Comparison of ENCODE assay signal across 1 cellular context in the genomic region with DNA sequence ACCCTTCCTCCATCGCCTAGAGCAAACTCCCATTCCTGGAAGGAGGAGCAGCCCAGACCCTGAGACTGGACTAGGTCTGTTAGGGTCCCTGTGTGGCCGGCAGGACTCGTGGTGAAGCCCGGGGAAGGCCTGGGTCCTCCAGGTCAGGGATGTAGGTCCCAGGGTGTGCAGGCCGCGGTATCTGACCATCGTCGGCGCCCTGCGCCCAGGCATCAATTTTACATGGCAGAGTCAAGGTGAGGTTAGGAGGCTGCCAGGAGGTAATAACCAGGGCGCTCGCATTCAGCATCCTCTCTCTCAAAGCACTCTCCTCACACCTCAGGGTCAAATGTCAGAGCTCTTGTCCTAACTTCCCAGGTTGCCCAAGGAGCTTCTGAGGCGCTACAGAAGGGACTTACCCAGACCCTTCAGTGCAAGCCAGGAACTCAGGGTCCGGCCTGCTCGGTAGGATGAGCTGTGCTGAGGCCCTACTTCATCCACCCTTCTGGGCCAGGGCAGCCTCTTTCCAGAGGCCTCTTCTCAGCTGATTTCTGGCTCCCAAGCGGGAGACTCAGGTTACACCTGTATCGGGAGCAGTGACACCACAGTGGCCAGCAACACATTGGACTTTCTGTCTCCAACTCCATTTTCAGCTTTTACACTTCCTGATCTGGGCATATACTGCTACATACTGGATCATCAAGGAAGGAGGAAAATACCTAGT.
TF ChIP-seq lines count a peak whose summit lies in the region.

No MANE protein-coding gene starts in this region.

TF ChIP-seq in HepG2, 621 proteins besides CTCF, POLR2A, EP300 and RAD21 (continued from another document and continues in another):
- TF ChIP-seq ZNF101 (CRISPR knock-in tag; IDR thresholded peaks at IDR 0.05; ENCODE audit: borderline replicate concordance, low read depth) (peak; percentile 70; the same call in 1 of the 2 replicates), CHCHD3 (CRISPR knock-in tag; IDR thresholded peaks at IDR 0.05) (no peak), ZNF326 (CRISPR knock-in tag; IDR thresholded peaks at IDR 0.05; ENCODE audit: borderline replicate concordance) (peak; percentile 94; the same call in 1 of the 2 replicates), POLR2AphosphoS5 (IDR thresholded peaks at IDR 0.05; ENCODE audit: low read depth, low read length) (peak; percentile 16), SMARCE1 (IDR thresholded peaks at IDR 0.05; ENCODE audit: borderline replicate concordance) (no peak), ZNF34 (CRISPR knock-in tag; IDR thresholded peaks at IDR 0.05; ENCODE audit: borderline replicate concordance) (peak; percentile 84), LCORL (IDR thresholded peaks at IDR 0.05) (no peak), LCORL (CRISPR knock-in tag; IDR thresholded peaks at IDR 0.05) (peak; percentile 5; the same call in 1 of the 2 replicates), RELA (CRISPR knock-in tag; IDR thresholded peaks at IDR 0.05) (peak; percentile 59; the same call in 1 of the 2 replicates), ZNF556 (CRISPR knock-in tag; IDR thresholded peaks at IDR 0.05; ENCODE audit: borderline replicate concordance) (peak; percentile 15; the same call in 1 of the 2 replicates), ZNF878 (CRISPR knock-in tag; IDR thresholded peaks at IDR 0.05) (peak; percentile 63; the same call in 1 of the 2 replicates), RBM39 (IDR thresholded peaks at IDR 0.05; ENCODE audit: low read depth, low read length, poor library complexity, severe bottlenecking) (peak; percentile 38), ZNF737 (CRISPR knock-in tag; IDR thresholded peaks at IDR 0.05; ENCODE audit: borderline replicate concordance) (0 out of 2 replicates have a peak, but pooled peaks have one; percentile 12), ZNF530 (CRISPR knock-in tag; IDR thresholded peaks at IDR 0.05; ENCODE audit: low read depth) (no peak), RARA (CRISPR knock-in tag; IDR thresholded peaks at IDR 0.05) (0 out of 2 replicates have a peak, but pooled peaks have one; percentile 33), ZNF446 (CRISPR knock-in tag; IDR thresholded peaks at IDR 0.05) (peak; percentile 9; the same call in 1 of the 2 replicates), ZBTB20 (CRISPR knock-in tag; IDR thresholded peaks at IDR 0.05; ENCODE audit: borderline replicate concordance, low read depth) (0 out of 2 replicates have a peak, but pooled peaks have one; percentile 1), NR2F2 (IDR thresholded peaks at IDR 0.05; ENCODE audit: borderline replicate concordance, low read depth) (peak; percentile 64; the same call in 1 of the 2 replicates), ZNF383 (CRISPR knock-in tag; IDR thresholded peaks at IDR 0.05; ENCODE audit: borderline replicate concordance) (0 out of 2 replicates have a peak, but pooled peaks have one; percentile 46), ONECUT2 (CRISPR knock-in tag; IDR thresholded peaks at IDR 0.05) (peak; percentile 31; the same call in 1 of the 2 replicates), NCOA5 (CRISPR knock-in tag; IDR thresholded peaks at IDR 0.05) (no peak), ZNF572 (CRISPR knock-in tag; IDR thresholded peaks at IDR 0.05) (peak; percentile 39; the same call in 1 of the 2 replicates), TSC22D2 (CRISPR knock-in tag; IDR thresholded peaks at IDR 0.05; ENCODE audit: borderline replicate concordance) (no peak), IRF2 (CRISPR knock-in tag; IDR thresholded peaks at IDR 0.05) (peak; percentile 37; the same call in 1 of the 2 replicates), GTF2F1 (IDR thresholded peaks at IDR 0.05; ENCODE audit: low read length) (no peak), MXI1 (IDR thresholded peaks at IDR 0.05; ENCODE audit: borderline replicate concordance, low read depth, low read length) (no peak), ZBTB21 (CRISPR knock-in tag; IDR thresholded peaks at IDR 0.05) (no peak), PLRG1 (conservative IDR thresholded peaks at IDR 0.05) (no peak), SRSF4 (IDR thresholded peaks at IDR 0.05; ENCODE audit: low read depth, low read length, poor library complexity, severe bottlenecking) (no peak), KLF11 (CRISPR knock-in tag; IDR thresholded peaks at IDR 0.05) (no peak), SSRP1 (CRISPR knock-in tag; IDR thresholded peaks at IDR 0.05) (peak; percentile 86), ARID2 (CRISPR knock-in tag; IDR thresholded peaks at IDR 0.05; ENCODE audit: borderline replicate concordance) (peak; percentile 86), SIN3A (IDR thresholded peaks at IDR 0.05; ENCODE audit: borderline replicate concordance, low read depth, low read length) (peak; percentile 91), EEA1 (CRISPR knock-in tag; IDR thresholded peaks at IDR 0.05; ENCODE audit: borderline replicate concordance) (no peak), ZNF720 (CRISPR knock-in tag; IDR thresholded peaks at IDR 0.05) (no peak), ZNF629 (CRISPR knock-in tag; conservative IDR thresholded peaks at IDR 0.05) (peak; percentile 59), TBX2 (CRISPR knock-in tag; IDR thresholded peaks at IDR 0.05; ENCODE audit: borderline replicate concordance) (no peak; the same call in 1 of the 2 replicates), ZNF761 (CRISPR knock-in tag; conservative IDR thresholded peaks at IDR 0.05) (peak; percentile 44; the same call in 1 of the 2 replicates), KDM5B (CRISPR knock-in tag; IDR thresholded peaks at IDR 0.05; ENCODE audit: borderline replicate concordance) (peak; percentile 61; the same call in 1 of the 2 replicates), RXRA (CRISPR knock-in tag; IDR thresholded peaks at IDR 0.05) (0 out of 2 replicates have a peak, but pooled peaks have one; percentile 19), MEIS2 (CRISPR knock-in tag; IDR thresholded peaks at IDR 0.05) (no peak), ATRX (CRISPR knock-in tag; IDR thresholded peaks at IDR 0.05; ENCODE audit: borderline replicate concordance) (0 out of 2 replicates have a peak, but pooled peaks have one; percentile 25), ZNF256 (CRISPR knock-in tag; conservative IDR thresholded peaks at IDR 0.05) (0 out of 2 replicates have a peak, but pooled peaks have one; percentile 33)
- TF ChIP-seq, protein P1, sequence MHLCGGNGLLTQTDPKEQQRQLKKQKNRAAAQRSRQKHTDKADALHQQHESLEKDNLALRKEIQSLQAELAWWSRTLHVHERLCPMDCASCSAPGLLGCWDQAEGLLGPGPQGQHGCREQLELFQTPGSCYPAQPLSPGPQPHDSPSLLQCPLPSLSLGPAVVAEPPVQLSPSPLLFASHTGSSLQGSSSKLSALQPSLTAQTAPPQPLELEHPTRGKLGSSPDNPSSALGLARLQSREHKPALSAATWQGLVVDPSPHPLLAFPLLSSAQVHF (CRISPR knock-in tag; IDR thresholded peaks at IDR 0.05), result no peak
- TF ChIP-seq, protein P2, sequence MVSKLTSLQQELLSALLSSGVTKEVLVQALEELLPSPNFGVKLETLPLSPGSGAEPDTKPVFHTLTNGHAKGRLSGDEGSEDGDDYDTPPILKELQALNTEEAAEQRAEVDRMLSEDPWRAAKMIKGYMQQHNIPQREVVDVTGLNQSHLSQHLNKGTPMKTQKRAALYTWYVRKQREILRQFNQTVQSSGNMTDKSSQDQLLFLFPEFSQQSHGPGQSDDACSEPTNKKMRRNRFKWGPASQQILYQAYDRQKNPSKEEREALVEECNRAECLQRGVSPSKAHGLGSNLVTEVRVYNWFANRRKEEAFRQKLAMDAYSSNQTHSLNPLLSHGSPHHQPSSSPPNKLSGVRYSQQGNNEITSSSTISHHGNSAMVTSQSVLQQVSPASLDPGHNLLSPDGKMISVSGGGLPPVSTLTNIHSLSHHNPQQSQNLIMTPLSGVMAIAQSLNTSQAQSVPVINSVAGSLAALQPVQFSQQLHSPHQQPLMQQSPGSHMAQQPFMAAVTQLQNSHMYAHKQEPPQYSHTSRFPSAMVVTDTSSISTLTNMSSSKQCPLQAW (CRISPR knock-in tag; IDR thresholded peaks at IDR 0.05), result 0 out of 2 replicates have a peak, but pooled peaks have one; percentile 34
- TF ChIP-seq, protein P3, sequence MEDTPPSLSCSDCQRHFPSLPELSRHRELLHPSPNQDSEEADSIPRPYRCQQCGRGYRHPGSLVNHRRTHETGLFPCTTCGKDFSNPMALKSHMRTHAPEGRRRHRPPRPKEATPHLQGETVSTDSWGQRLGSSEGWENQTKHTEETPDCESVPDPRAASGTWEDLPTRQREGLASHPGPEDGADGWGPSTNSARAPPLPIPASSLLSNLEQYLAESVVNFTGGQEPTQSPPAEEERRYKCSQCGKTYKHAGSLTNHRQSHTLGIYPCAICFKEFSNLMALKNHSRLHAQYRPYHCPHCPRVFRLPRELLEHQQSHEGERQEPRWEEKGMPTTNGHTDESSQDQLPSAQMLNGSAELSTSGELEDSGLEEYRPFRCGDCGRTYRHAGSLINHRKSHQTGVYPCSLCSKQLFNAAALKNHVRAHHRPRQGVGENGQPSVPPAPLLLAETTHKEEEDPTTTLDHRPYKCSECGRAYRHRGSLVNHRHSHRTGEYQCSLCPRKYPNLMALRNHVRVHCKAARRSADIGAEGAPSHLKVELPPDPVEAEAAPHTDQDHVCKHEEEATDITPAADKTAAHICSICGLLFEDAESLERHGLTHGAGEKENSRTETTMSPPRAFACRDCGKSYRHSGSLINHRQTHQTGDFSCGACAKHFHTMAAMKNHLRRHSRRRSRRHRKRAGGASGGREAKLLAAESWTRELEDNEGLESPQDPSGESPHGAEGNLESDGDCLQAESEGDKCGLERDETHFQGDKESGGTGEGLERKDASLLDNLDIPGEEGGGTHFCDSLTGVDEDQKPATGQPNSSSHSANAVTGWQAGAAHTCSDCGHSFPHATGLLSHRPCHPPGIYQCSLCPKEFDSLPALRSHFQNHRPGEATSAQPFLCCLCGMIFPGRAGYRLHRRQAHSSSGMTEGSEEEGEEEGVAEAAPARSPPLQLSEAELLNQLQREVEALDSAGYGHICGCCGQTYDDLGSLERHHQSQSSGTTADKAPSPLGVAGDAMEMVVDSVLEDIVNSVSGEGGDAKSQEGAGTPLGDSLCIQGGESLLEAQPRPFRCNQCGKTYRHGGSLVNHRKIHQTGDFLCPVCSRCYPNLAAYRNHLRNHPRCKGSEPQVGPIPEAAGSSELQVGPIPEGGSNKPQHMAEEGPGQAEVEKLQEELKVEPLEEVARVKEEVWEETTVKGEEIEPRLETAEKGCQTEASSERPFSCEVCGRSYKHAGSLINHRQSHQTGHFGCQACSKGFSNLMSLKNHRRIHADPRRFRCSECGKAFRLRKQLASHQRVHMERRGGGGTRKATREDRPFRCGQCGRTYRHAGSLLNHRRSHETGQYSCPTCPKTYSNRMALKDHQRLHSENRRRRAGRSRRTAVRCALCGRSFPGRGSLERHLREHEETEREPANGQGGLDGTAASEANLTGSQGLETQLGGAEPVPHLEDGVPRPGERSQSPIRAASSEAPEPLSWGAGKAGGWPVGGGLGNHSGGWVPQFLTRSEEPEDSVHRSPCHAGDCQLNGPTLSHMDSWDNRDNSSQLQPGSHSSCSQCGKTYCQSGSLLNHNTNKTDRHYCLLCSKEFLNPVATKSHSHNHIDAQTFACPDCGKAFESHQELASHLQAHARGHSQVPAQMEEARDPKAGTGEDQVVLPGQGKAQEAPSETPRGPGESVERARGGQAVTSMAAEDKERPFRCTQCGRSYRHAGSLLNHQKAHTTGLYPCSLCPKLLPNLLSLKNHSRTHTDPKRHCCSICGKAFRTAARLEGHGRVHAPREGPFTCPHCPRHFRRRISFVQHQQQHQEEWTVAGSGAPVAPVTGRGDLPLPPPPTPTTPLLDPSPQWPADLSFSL (CRISPR knock-in tag; IDR thresholded peaks at IDR 0.05), result no peak
- TF ChIP-seq, protein P4, sequence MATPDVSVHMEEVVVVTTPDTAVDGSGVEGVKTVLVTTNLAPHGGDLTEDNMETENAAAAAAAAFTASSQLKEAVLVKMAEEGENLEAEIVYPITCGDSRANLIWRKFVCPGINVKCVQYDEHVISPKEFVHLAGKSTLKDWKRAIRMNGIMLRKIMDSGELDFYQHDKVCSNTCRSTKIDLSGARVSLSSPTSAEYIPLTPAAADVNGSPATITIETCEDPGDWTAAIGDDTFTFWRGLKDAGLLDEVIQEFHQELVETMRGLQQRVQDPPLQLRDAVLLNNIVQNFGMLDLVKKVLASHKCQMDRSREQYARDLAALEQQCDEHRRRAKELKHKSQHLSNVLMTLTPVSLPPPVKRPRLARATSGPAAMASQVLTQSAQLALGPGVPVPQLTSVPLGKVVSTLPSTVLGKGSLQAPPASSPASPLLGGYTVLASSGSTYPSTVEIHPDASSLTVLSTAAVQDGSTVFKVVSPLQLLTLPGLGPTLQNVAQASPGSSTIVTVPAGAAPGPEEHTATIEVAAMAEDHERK (CRISPR knock-in tag; IDR thresholded peaks at IDR 0.05; ENCODE audit: low read depth), result no peak
- TF ChIP-seq, protein P5, sequence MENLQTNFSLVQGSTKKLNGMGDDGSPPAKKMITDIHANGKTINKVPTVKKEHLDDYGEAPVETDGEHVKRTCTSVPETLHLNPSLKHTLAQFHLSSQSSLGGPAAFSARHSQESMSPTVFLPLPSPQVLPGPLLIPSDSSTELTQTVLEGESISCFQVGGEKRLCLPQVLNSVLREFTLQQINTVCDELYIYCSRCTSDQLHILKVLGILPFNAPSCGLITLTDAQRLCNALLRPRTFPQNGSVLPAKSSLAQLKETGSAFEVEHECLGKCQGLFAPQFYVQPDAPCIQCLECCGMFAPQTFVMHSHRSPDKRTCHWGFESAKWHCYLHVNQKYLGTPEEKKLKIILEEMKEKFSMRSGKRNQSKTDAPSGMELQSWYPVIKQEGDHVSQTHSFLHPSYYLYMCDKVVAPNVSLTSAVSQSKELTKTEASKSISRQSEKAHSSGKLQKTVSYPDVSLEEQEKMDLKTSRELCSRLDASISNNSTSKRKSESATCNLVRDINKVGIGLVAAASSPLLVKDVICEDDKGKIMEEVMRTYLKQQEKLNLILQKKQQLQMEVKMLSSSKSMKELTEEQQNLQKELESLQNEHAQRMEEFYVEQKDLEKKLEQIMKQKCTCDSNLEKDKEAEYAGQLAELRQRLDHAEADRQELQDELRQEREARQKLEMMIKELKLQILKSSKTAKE (CRISPR knock-in tag; IDR thresholded peaks at IDR 0.05; ENCODE audit: borderline replicate concordance), result no peak
- TF ChIP-seq, protein P6, sequence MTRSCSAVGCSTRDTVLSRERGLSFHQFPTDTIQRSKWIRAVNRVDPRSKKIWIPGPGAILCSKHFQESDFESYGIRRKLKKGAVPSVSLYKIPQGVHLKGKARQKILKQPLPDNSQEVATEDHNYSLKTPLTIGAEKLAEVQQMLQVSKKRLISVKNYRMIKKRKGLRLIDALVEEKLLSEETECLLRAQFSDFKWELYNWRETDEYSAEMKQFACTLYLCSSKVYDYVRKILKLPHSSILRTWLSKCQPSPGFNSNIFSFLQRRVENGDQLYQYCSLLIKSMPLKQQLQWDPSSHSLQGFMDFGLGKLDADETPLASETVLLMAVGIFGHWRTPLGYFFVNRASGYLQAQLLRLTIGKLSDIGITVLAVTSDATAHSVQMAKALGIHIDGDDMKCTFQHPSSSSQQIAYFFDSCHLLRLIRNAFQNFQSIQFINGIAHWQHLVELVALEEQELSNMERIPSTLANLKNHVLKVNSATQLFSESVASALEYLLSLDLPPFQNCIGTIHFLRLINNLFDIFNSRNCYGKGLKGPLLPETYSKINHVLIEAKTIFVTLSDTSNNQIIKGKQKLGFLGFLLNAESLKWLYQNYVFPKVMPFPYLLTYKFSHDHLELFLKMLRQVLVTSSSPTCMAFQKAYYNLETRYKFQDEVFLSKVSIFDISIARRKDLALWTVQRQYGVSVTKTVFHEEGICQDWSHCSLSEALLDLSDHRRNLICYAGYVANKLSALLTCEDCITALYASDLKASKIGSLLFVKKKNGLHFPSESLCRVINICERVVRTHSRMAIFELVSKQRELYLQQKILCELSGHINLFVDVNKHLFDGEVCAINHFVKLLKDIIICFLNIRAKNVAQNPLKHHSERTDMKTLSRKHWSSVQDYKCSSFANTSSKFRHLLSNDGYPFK (CRISPR knock-in tag; IDR thresholded peaks at IDR 0.05; ENCODE audit: borderline replicate concordance), result peak; percentile 81
